ENCODE assay signal across 1 cellular context in the genomic region with DNA sequence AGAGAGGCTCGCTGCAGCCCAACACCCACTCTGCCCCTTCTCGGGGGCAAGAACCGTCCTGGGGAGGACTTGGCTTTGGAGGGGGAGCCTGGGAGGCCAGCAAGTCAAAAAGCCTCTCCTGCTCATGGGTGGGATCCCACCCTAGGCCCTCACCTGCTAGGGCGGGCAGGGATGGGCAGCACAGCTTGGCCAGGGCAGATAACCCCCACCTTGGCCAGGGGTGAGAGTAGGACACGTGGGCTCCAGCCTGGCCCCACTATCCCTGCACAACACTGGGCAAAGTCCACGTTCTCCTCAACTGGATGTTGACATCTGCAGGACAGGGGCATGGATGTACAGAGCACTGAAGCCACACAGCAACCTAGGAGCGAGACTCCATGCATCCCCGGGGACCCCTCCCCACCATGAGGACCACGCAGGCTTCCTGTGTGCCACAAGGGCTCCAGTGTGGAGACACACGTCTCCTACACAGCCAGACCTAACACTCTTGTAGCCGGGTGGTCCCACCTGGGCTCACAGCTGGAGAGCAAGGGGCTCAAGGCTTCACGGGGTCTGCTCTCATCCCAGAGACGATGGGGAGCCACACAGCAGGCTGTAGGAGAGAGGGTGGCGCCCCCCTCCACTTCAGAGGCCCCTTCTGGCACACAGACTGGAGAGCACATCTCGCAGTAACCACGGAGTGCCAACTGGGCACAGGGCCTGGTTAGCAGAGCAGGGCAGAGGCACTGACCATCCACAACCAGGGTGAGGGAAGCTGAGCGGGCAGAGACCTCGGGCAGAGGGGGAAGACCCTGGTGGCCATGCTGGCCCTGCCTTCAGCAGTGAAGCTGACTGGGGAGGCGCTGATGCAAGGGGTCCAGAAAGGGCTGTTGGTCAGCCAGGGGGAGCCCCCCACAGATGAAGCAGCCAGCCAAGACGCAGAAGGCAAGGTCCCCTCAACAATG.
TF ChIP-seq lines count a peak whose summit lies in the region.

No MANE protein-coding gene starts in this region.

TF ChIP-seq in HepG2, 621 proteins besides CTCF, POLR2A, EP300 and RAD21 (continued from another document and continues in another):
- TF ChIP-seq, protein P1, sequence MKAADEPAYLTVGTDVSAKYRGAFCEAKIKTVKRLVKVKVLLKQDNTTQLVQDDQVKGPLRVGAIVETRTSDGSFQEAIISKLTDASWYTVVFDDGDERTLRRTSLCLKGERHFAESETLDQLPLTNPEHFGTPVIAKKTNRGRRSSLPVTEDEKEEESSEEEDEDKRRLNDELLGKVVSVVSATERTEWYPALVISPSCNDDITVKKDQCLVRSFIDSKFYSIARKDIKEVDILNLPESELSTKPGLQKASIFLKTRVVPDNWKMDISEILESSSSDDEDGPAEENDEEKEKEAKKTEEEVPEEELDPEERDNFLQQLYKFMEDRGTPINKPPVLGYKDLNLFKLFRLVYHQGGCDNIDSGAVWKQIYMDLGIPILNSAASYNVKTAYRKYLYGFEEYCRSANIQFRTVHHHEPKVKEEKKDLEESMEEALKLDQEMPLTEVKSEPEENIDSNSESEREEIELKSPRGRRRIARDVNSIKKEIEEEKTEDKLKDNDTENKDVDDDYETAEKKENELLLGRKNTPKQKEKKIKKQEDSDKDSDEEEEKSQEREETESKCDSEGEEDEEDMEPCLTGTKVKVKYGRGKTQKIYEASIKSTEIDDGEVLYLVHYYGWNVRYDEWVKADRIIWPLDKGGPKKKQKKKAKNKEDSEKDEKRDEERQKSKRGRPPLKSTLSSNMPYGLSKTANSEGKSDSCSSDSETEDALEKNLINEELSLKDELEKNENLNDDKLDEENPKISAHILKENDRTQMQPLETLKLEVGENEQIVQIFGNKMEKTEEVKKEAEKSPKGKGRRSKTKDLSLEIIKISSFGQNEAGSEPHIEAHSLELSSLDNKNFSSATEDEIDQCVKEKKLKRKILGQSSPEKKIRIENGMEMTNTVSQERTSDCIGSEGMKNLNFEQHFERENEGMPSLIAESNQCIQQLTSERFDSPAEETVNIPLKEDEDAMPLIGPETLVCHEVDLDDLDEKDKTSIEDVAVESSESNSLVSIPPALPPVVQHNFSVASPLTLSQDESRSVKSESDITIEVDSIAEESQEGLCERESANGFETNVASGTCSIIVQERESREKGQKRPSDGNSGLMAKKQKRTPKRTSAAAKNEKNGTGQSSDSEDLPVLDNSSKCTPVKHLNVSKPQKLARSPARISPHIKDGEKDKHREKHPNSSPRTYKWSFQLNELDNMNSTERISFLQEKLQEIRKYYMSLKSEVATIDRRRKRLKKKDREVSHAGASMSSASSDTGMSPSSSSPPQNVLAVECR (CRISPR knock-in tag; IDR thresholded peaks at IDR 0.05; ENCODE audit: borderline replicate concordance) = peak; percentile 71; the same call in 1 of the 2 replicates
- no peak for TF ChIP-seq ATF7-NPFF (CRISPR knock-in tag; IDR thresholded peaks at IDR 0.05; ENCODE audit: low read depth)
- TF ChIP-seq TAF15 (IDR thresholded peaks at IDR 0.05; ENCODE audit: low read depth, low read length, poor library complexity, severe bottlenecking) = no peak
- TF ChIP-seq, protein P2, sequence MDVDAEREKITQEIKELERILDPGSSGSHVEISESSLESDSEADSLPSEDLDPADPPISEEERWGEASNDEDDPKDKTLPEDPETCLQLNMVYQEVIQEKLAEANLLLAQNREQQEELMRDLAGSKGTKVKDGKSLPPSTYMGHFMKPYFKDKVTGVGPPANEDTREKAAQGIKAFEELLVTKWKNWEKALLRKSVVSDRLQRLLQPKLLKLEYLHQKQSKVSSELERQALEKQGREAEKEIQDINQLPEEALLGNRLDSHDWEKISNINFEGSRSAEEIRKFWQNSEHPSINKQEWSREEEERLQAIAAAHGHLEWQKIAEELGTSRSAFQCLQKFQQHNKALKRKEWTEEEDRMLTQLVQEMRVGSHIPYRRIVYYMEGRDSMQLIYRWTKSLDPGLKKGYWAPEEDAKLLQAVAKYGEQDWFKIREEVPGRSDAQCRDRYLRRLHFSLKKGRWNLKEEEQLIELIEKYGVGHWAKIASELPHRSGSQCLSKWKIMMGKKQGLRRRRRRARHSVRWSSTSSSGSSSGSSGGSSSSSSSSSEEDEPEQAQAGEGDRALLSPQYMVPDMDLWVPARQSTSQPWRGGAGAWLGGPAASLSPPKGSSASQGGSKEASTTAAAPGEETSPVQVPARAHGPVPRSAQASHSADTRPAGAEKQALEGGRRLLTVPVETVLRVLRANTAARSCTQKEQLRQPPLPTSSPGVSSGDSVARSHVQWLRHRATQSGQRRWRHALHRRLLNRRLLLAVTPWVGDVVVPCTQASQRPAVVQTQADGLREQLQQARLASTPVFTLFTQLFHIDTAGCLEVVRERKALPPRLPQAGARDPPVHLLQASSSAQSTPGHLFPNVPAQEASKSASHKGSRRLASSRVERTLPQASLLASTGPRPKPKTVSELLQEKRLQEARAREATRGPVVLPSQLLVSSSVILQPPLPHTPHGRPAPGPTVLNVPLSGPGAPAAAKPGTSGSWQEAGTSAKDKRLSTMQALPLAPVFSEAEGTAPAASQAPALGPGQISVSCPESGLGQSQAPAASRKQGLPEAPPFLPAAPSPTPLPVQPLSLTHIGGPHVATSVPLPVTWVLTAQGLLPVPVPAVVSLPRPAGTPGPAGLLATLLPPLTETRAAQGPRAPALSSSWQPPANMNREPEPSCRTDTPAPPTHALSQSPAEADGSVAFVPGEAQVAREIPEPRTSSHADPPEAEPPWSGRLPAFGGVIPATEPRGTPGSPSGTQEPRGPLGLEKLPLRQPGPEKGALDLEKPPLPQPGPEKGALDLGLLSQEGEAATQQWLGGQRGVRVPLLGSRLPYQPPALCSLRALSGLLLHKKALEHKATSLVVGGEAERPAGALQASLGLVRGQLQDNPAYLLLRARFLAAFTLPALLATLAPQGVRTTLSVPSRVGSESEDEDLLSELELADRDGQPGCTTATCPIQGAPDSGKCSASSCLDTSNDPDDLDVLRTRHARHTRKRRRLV (CRISPR knock-in tag; IDR thresholded peaks at IDR 0.05) = no peak
- TF ChIP-seq, protein P3, sequence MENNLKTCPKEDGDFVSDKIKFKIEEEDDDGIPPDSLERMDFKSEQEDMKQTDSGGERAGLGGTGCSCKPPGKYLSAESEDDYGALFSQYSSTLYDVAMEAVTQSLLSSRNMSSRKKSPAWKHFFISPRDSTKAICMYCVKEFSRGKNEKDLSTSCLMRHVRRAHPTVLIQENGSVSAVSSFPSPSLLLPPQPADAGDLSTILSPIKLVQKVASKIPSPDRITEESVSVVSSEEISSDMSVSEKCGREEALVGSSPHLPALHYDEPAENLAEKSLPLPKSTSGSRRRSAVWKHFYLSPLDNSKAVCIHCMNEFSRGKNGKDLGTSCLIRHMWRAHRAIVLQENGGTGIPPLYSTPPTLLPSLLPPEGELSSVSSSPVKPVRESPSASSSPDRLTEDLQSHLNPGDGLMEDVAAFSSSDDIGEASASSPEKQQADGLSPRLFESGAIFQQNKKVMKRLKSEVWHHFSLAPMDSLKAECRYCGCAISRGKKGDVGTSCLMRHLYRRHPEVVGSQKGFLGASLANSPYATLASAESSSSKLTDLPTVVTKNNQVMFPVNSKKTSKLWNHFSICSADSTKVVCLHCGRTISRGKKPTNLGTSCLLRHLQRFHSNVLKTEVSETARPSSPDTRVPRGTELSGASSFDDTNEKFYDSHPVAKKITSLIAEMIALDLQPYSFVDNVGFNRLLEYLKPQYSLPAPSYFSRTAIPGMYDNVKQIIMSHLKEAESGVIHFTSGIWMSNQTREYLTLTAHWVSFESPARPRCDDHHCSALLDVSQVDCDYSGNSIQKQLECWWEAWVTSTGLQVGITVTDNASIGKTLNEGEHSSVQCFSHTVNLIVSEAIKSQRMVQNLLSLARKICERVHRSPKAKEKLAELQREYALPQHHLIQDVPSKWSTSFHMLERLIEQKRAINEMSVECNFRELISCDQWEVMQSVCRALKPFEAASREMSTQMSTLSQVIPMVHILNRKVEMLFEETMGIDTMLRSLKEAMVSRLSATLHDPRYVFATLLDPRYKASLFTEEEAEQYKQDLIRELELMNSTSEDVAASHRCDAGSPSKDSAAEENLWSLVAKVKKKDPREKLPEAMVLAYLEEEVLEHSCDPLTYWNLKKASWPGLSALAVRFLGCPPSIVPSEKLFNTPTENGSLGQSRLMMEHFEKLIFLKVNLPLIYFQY (CRISPR knock-in tag; IDR thresholded peaks at IDR 0.05; ENCODE audit: borderline replicate concordance) = no peak
- TF ChIP-seq TEAD3 (CRISPR knock-in tag; optimal IDR thresholded peaks at IDR 0.05; ENCODE audit: borderline replicate concordance) = peak; percentile 74
- TF ChIP-seq, protein P4, sequence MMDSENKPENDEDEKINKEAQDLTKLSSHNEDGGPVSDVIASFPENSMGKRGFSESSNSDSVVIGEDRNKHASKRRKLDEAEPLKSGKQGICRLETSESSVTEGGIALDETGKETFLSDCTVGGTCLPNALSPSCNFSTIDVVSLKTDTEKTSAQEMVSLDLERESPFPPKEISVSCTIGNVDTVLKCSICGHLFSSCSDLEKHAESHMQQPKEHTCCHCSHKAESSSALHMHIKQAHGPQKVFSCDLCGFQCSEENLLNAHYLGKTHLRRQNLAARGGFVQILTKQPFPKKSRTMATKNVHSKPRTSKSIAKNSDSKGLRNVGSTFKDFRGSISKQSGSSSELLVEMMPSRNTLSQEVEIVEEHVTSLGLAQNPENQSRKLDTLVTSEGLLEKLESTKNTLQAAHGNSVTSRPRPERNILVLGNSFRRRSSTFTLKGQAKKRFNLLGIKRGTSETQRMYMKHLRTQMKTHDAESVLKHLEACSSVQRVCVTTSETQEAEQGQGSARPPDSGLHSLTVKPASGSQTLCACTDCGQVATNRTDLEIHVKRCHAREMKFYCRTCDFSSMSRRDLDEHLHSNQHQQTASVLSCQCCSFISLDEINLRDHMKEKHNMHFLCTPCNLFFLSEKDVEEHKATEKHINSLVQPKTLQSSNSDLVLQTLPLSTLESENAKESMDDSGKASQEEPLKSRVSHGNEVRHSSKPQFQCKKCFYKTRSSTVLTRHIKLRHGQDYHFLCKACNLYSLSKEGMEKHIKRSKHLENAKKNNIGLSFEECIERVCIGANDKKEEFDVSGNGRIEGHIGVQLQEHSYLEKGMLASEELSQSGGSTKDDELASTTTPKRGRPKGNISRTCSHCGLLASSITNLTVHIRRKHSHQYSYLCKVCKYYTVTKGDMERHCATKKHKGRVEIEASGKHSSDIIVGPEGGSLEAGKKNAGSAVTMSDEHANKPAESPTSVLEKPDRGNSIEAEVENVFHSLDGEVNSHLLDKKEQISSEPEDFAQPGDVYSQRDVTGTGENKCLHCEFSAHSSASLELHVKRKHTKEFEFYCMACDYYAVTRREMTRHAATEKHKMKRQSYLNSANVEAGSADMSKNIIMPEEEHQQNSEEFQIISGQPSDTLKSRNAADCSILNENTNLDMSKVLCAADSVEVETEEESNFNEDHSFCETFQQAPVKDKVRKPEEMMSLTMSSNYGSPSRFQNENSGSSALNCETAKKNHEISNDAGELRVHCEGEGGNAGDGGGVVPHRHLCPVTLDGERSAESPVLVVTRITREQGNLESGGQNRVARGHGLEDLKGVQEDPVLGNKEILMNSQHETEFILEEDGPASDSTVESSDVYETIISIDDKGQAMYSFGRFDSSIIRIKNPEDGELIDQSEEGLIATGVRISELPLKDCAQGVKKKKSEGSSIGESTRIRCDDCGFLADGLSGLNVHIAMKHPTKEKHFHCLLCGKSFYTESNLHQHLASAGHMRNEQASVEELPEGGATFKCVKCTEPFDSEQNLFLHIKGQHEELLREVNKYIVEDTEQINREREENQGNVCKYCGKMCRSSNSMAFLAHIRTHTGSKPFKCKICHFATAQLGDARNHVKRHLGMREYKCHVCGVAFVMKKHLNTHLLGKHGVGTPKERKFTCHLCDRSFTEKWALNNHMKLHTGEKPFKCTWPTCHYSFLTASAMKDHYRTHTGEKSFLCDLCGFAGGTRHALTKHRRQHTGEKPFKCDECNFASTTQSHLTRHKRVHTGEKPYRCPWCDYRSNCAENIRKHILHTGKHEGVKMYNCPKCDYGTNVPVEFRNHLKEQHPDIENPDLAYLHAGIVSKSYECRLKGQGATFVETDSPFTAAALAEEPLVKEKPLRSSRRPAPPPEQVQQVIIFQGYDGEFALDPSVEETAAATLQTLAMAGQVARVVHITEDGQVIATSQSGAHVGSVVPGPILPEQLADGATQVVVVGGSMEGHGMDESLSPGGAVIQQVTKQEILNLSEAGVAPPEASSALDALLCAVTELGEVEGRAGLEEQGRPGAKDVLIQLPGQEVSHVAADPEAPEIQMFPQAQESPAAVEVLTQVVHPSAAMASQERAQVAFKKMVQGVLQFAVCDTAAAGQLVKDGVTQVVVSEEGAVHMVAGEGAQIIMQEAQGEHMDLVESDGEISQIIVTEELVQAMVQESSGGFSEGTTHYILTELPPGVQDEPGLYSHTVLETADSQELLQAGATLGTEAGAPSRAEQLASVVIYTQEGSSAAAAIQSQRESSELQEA (CRISPR knock-in tag; IDR thresholded peaks at IDR 0.05; ENCODE audit: not compliant biosample characterization) = no peak
- TF ChIP-seq, protein P5, sequence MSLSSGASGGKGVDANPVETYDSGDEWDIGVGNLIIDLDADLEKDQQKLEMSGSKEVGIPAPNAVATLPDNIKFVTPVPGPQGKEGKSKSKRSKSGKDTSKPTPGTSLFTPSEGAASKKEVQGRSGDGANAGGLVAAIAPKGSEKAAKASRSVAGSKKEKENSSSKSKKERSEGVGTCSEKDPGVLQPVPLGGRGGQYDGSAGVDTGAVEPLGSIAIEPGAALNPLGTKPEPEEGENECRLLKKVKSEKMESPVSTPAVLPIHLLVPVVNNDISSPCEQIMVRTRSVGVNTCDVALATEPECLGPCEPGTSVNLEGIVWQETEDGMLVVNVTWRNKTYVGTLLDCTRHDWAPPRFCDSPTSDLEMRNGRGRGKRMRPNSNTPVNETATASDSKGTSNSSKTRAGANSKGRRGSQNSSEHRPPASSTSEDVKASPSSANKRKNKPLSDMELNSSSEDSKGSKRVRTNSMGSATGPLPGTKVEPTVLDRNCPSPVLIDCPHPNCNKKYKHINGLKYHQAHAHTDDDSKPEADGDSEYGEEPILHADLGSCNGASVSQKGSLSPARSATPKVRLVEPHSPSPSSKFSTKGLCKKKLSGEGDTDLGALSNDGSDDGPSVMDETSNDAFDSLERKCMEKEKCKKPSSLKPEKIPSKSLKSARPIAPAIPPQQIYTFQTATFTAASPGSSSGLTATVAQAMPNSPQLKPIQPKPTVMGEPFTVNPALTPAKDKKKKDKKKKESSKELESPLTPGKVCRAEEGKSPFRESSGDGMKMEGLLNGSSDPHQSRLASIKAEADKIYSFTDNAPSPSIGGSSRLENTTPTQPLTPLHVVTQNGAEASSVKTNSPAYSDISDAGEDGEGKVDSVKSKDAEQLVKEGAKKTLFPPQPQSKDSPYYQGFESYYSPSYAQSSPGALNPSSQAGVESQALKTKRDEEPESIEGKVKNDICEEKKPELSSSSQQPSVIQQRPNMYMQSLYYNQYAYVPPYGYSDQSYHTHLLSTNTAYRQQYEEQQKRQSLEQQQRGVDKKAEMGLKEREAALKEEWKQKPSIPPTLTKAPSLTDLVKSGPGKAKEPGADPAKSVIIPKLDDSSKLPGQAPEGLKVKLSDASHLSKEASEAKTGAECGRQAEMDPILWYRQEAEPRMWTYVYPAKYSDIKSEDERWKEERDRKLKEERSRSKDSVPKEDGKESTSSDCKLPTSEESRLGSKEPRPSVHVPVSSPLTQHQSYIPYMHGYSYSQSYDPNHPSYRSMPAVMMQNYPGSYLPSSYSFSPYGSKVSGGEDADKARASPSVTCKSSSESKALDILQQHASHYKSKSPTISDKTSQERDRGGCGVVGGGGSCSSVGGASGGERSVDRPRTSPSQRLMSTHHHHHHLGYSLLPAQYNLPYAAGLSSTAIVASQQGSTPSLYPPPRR (CRISPR knock-in tag; IDR thresholded peaks at IDR 0.05; ENCODE audit: borderline replicate concordance) = no peak
- TF ChIP-seq ZNF24 (IDR thresholded peaks at IDR 0.05) = no peak
- TF ChIP-seq, protein P6, sequence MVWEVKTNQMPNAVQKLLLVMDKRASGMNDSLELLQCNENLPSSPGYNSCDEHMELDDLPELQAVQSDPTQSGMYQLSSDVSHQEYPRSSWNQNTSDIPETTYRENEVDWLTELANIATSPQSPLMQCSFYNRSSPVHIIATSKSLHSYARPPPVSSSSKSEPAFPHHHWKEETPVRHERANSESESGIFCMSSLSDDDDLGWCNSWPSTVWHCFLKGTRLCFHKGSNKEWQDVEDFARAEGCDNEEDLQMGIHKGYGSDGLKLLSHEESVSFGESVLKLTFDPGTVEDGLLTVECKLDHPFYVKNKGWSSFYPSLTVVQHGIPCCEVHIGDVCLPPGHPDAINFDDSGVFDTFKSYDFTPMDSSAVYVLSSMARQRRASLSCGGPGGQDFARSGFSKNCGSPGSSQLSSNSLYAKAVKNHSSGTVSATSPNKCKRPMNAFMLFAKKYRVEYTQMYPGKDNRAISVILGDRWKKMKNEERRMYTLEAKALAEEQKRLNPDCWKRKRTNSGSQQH (CRISPR knock-in tag; IDR thresholded peaks at IDR 0.05; ENCODE audit: low read depth) = no peak
- no peak for TF ChIP-seq CBFB (CRISPR knock-in tag; IDR thresholded peaks at IDR 0.05)
